In genomic region chr2:2134037-2134436, GRCh38 we compare ENCODE assay signal across 18 cellular contexts.
"Had no signal": no experiment of that assay in that cellular context is flagged by ENCODE, and none has a peak within 500 bp of the region (broad histone marks: within the 10 kb centered on the region; RNA-seq: fewer than 3 reads in every experiment).

No MANE protein-coding gene starts in this region.

- H3K27me3 Mint-ChIP-seq: activated CD4-positive, alpha-beta T cell treated with anti-CD3 and anti-CD28 coated beads, Interleukin-2, amount 10 ng/mL, durations not matched to agents 7 days and 5 days; activated naive CD4-positive, alpha-beta T cell treated with anti-CD3 and anti-CD28 coated beads, Interleukin-2, amount 10 ng/mL, durations not matched to agents 7 days and 5 days had no signal

- DNase-seq: activated CD4-positive, alpha-beta T cell treated with anti-CD3 and anti-CD28 coated beads, Interleukin-2, amount 10 ng/mL, durations not matched to agents 7 days and 5 days; activated CD8-positive, alpha-beta T cell treated with anti-CD3 and anti-CD28 coated beads, Interleukin-2, amount 10 ng/mL, durations not matched to agents 7 days and 5 days; activated naive CD4-positive, alpha-beta T cell treated with anti-CD3 and anti-CD28 coated beads, Interleukin-2, amount 10 ng/mL, durations not matched to agents 7 days and 5 days; activated T-cell treated with anti-CD3 and anti-CD28 coated beads, Interleukin-2, amount 50 U/mL, for 4 hours; effector CD4-positive, alpha-beta T cell; esophagus squamous epithelium; immature natural killer cell; mesenchymal stem cell; mucosa of descending colon; naive thymus-derived CD4-positive, alpha-beta T cell; stimulated activated CD4-positive, alpha-beta T cell treated with anti-CD3 and anti-CD28 coated beads, Interleukin-2, amount 100 ng/mL, for 24 hours; stimulated activated naive CD8-positive, alpha-beta T cell treated with anti-CD3 and anti-CD28 coated beads, Interleukin-15, Interleukin-2, amounts not matched to agents 100 U/mL and 50 U/mL, for 24 hours; substantia nigra; tibial artery had no signal

- H3K27ac Mint-ChIP-seq: activated CD4-positive, alpha-beta T cell treated with anti-CD3 and anti-CD28 coated beads, Interleukin-2, amount 10 ng/mL, durations not matched to agents 7 days and 5 days; activated CD8-positive, alpha-beta T cell treated with anti-CD3 and anti-CD28 coated beads, Interleukin-2, amount 10 ng/mL, durations not matched to agents 7 days and 5 days; activated naive CD4-positive, alpha-beta T cell treated with anti-CD3 and anti-CD28 coated beads, Interleukin-2, amount 10 ng/mL, durations not matched to agents 7 days and 5 days; immature natural killer cell; naive thymus-derived CD4-positive, alpha-beta T cell; neural progenitor cell; progenitor cell of endocrine pancreas had no signal

- H3K4me3 Mint-ChIP-seq: activated CD4-positive, alpha-beta T cell treated with anti-CD3 and anti-CD28 coated beads, Interleukin-2, amount 10 ng/mL, durations not matched to agents 7 days and 5 days; activated CD8-positive, alpha-beta T cell treated with anti-CD3 and anti-CD28 coated beads, Interleukin-2, amount 10 ng/mL, durations not matched to agents 7 days and 5 days; activated naive CD4-positive, alpha-beta T cell treated with anti-CD3 and anti-CD28 coated beads, Interleukin-2, amount 10 ng/mL, durations not matched to agents 7 days and 5 days; activated T-cell treated with anti-CD3 and anti-CD28 coated beads, Interleukin-2, amount 50 U/mL, for 4 hours; immature natural killer cell; naive thymus-derived CD4-positive, alpha-beta T cell; neural progenitor cell had no signal

- H3K36me3 Mint-ChIP-seq: activated naive CD4-positive, alpha-beta T cell treated with anti-CD3 and anti-CD28 coated beads, Interleukin-2, amount 10 ng/mL, durations not matched to agents 7 days and 5 days; immature natural killer cell; neural progenitor cell had no signal

- H3K4me1 ChIP-seq: ascending aorta, breast epithelium, esophagus squamous epithelium, neural progenitor cell, tibial artery had no signal

- H3K4me3 ChIP-seq: ascending aorta, breast epithelium, esophagus squamous epithelium, mucosa of descending colon, neural progenitor cell, tibial artery had no signal

- H3K9me3 Mint-ChIP-seq: activated naive CD4-positive, alpha-beta T cell treated with anti-CD3 and anti-CD28 coated beads, Interleukin-2, amount 10 ng/mL, durations not matched to agents 7 days and 5 days; immature natural killer cell; neural progenitor cell had no signal

- H3K27me3 ChIP-seq: ascending aorta, breast epithelium, neural progenitor cell, tibial artery had no signal

- H3K36me3 ChIP-seq: ascending aorta, breast epithelium, esophagus squamous epithelium, neural progenitor cell, tibial artery had no signal

- H3K27ac ChIP-seq: ascending aorta, breast epithelium, esophagus squamous epithelium, neural progenitor cell, tibial artery had no signal

- ATAC-seq: activated CD8-positive, alpha-beta T cell treated with anti-CD3 and anti-CD28 coated beads, Interleukin-2, amount 10 ng/mL, durations not matched to agents 7 days and 5 days; activated T-cell treated with anti-CD3 and anti-CD28 coated beads, Interleukin-2, amount 50 U/mL, for 4 hours; mucosa of descending colon; naive thymus-derived CD4-positive, alpha-beta T cell; stimulated activated naive CD8-positive, alpha-beta T cell treated with anti-CD3 and anti-CD28 coated beads, Interleukin-15, Interleukin-2, amounts not matched to agents 100 U/mL and 50 U/mL, for 24 hours had no signal

- H3K4me1 Mint-ChIP-seq: activated CD4-positive, alpha-beta T cell treated with anti-CD3 and anti-CD28 coated beads, Interleukin-2, amount 10 ng/mL, durations not matched to agents 7 days and 5 days; activated naive CD4-positive, alpha-beta T cell treated with anti-CD3 and anti-CD28 coated beads, Interleukin-2, amount 10 ng/mL, durations not matched to agents 7 days and 5 days; immature natural killer cell; neural progenitor cell had no signal

- H3K9me3 ChIP-seq: ascending aorta, breast epithelium, esophagus squamous epithelium, tibial artery had no signal
